In genomic region chr12:124358572-124358971, GRCh38 we compare ENCODE assay signal across 15 cellular contexts.
DNase-seq lines count a peak whose midpoint lies in the region; ATAC-seq and TF ChIP-seq lines count a peak whose summit lies in the region.
"Had no signal": no experiment of that assay in that cellular context is flagged by ENCODE, and none has a peak within 500 bp of the region (broad histone marks: within the 10 kb centered on the region; RNA-seq: fewer than 3 reads in every experiment).

No MANE protein-coding gene starts in this region.

- DNase-seq in heart right ventricle (no peak), cardiac septum (ENCODE audit: low spot score) (no peak), coronary artery (ENCODE audit: low spot score) (no peak), prostate gland (ENCODE audit: low spot score) (no peak), type B pancreatic cell (ENCODE audit: extremely low spot score, unreplicated experiment) (no peak), AG08396 (ENCODE audit: low spot score) (no peak)
- DNase-seq in naive thymus-derived CD4-positive, alpha-beta T cell, result no peak
- DNase-seq: DMS79 treated with DMSO at 0.1 percent for 48 hours; H9; NCI-H187; NCI-H526 treated with DMSO at 0.1 percent for 48 hours; NK-92 treated with Interleukin-12 subunit alpha and Interleukin-12 subunit beta, amount 100 ng/mL, for 24 hours had no signal

- intact Hi-C loops in heart right ventricle (cut with DNase I), result loop anchor here in 2 of 10 donors (10.0 kb wide), 1 partner anchor 406 kb away; no protein-coding TSS in a partner anchor
- intact Hi-C loops in cardiac septum (cut with DNase I), result no loop called here
- intact Hi-C loops in prostate gland (cut with DNase I), result loop anchor here (5.0 kb wide), 1 partner anchor 409 kb away; no protein-coding TSS in a partner anchor
- intact Hi-C loops in naive thymus-derived CD4-positive, alpha-beta T cell (cut with micrococcal nuclease), result no loop called here

- no peak for TF ChIP-seq POLR2A in prostate gland (IDR thresholded peaks at IDR 0.05)

- H3K27ac ChIP-seq in heart right ventricle, result peak overlapping the region in 8 of 10 donors; percentile 31 to 81 (median 72)
- peak overlapping the region; percentile 63 to 68 for H3K27ac ChIP-seq in coronary artery
- peak overlapping the region; percentile 76 for H3K27ac ChIP-seq in prostate gland
- H3K27ac ChIP-seq in naive thymus-derived CD4-positive, alpha-beta T cell (ENCODE audit: low read depth, low read length), result no peak overlapping the region
- H3K27ac ChIP-seq: BLaER1 treated with 17β-estradiol and CSF1 and Interleukin-3, amounts not matched to agents 10 nM and 100 nM had no signal

- H3K9me3 ChIP-seq in heart right ventricle (no peaks in the 10 kb centered on the region), prostate gland (no peaks in the 10 kb centered on the region)
- H3K9me3 ChIP-seq in naive thymus-derived CD4-positive, alpha-beta T cell (ENCODE audit: control insufficient read depth in 2 of 3, low read length in 3 of 3), result no peaks in the 10 kb centered on the region
- H3K9me3 ChIP-seq: BLaER1 treated with 17β-estradiol and CSF1 and Interleukin-3, amounts not matched to agents 10 nM and 100 nM had no signal

- WGBS in heart right ventricle, 2 donors, result 90 to 91% methylated on average over 11 of the region's 11 CpGs
- 97% methylated on average over 11 of the region's 11 CpGs for WGBS in prostate gland

- CTCF ChIA-PET in naive thymus-derived CD4-positive, alpha-beta T cell (lab: Charles Lee), result no interaction called here

- peaks cover 15% of the 10 kb centered on the region for H3K4me1 Mint-ChIP-seq in type B pancreatic cell (ENCODE audit: unreplicated experiment)
- peaks cover 0 to 6% (median 0%) of the 10 kb centered on the region in 7 donors for H3K4me1 Mint-ChIP-seq in naive thymus-derived CD4-positive, alpha-beta T cell
- H3K4me1 Mint-ChIP-seq: H9 had no signal

- no peaks in the 10 kb centered on the region for H3K9me3 Mint-ChIP-seq in type B pancreatic cell
- peaks cover 0 to 2% (median 0%) of the 10 kb centered on the region in 11 donors for H3K9me3 Mint-ChIP-seq in naive thymus-derived CD4-positive, alpha-beta T cell
- H3K9me3 Mint-ChIP-seq: H9, IgD-negative memory B cell had no signal

- ATAC-seq in heart right ventricle (no peak), HG03139 (IDR thresholded peaks at IDR 0.05; ENCODE audit: unreplicated experiment) (no peak)
- no peak for ATAC-seq in naive thymus-derived CD4-positive, alpha-beta T cell

- TF ChIP-seq CTCF in heart right ventricle (IDR thresholded peaks at IDR 0.05) (no peak), coronary artery (IDR thresholded peaks at IDR 0.05) (no peak), prostate gland (IDR thresholded peaks at IDR 0.05) (no peak), type B pancreatic cell (conservative IDR thresholded peaks at IDR 0.05) (no peak)

- H3K4me1 ChIP-seq in heart right ventricle (peaks cover 21 to 56% (median 47%) of the 10 kb centered on the region in 9 donors), prostate gland (replicated peaks) (peaks cover 29% of the 10 kb centered on the region)
- no peaks in the 10 kb centered on the region for H3K4me1 ChIP-seq in naive thymus-derived CD4-positive, alpha-beta T cell (ENCODE audit: control insufficient read depth in 2 of 2, insufficient read depth in 2 of 2, low read length in 2 of 2)

- H3K4me3 ChIP-seq in heart right ventricle, result no peak overlapping the region
- H3K4me3 ChIP-seq in coronary artery, result no peak overlapping the region
- no peak overlapping the region for H3K4me3 ChIP-seq in prostate gland
- no peak overlapping the region for H3K4me3 ChIP-seq in naive thymus-derived CD4-positive, alpha-beta T cell (ENCODE audit: low read length)
- H3K4me3 ChIP-seq: BLaER1 treated with 17β-estradiol and CSF1 and Interleukin-3, amounts not matched to agents 10 nM and 100 nM had no signal

- H3K36me3 ChIP-seq in heart right ventricle (peaks cover 0 to 96% (median 50%) of the 10 kb centered on the region in 9 donors), prostate gland (peaks cover 8 to 11% of the 10 kb centered on the region in 2 donors)
- H3K36me3 ChIP-seq in naive thymus-derived CD4-positive, alpha-beta T cell (ENCODE audit: control insufficient read depth in 2 of 3, insufficient read depth in 3 of 3, low read length in 3 of 3), result peaks cover 0 to 95% (median 2%) of the 10 kb centered on the region in 3 experiments

- H3K27me3 Mint-ChIP-seq in type B pancreatic cell, result no peaks in the 10 kb centered on the region
- H3K27me3 Mint-ChIP-seq in naive thymus-derived CD4-positive, alpha-beta T cell, result no peaks in the 10 kb centered on the region
- H3K27me3 Mint-ChIP-seq: IgD-negative memory B cell had no signal

- H3K4me3 Mint-ChIP-seq in type B pancreatic cell, result no peak overlapping the region
- no peak overlapping the region for H3K4me3 Mint-ChIP-seq in naive thymus-derived CD4-positive, alpha-beta T cell
- H3K4me3 Mint-ChIP-seq: H9 had no signal

- H3K27ac Mint-ChIP-seq in type B pancreatic cell, result peak overlapping the region; percentile 18
- no peak overlapping the region for H3K27ac Mint-ChIP-seq in naive thymus-derived CD4-positive, alpha-beta T cell

- H3K27me3 ChIP-seq in heart right ventricle (no peaks in the 10 kb centered on the region), prostate gland (replicated peaks; ENCODE audit: insufficient read depth) (no peaks in the 10 kb centered on the region)
- no peaks in the 10 kb centered on the region for H3K27me3 ChIP-seq in naive thymus-derived CD4-positive, alpha-beta T cell (ENCODE audit: control insufficient read depth in 2 of 2, insufficient read depth in 2 of 2, low read length in 2 of 2)
- H3K27me3 ChIP-seq: BLaER1 treated with 17β-estradiol and CSF1 and Interleukin-3, amounts not matched to agents 10 nM and 100 nM had no signal

- H3K36me3 Mint-ChIP-seq in type B pancreatic cell, result peaks cover 12% of the 10 kb centered on the region
- H3K36me3 Mint-ChIP-seq in naive thymus-derived CD4-positive, alpha-beta T cell, result peaks cover 2 to 36% (median 9%) of the 10 kb centered on the region in 5 donors
- H3K36me3 Mint-ChIP-seq: IgD-negative memory B cell had no signal

- POLR2A ChIA-PET in naive thymus-derived CD4-positive, alpha-beta T cell (lab: Charles Lee), result no interaction called here
